ENCODE assay signal across 1 cellular context in genomic region chr3:197309528-197310361, GRCh38.
A peak's percentile ranks its signal among the peaks of the same experiment; 100 is the strongest.
TF ChIP-seq lines count a peak whose summit lies in the region.

No MANE protein-coding gene starts in this region.

TF ChIP-seq in SK-N-SH treated with all-trans-retinoic acid at 6 μM for 48 hours, 23 proteins besides CTCF, POLR2A, EP300 and RAD21 (continued from another document):
- TF ChIP-seq PATZ1 (CRISPR knock-in tag; IDR thresholded peaks at IDR 0.05; ENCODE audit: borderline replicate concordance) (0 out of 2 replicates have a peak, but pooled peaks have one; percentile 22), ZFP30 (CRISPR knock-in tag; IDR thresholded peaks at IDR 0.05) (no peak), ZNF70 (CRISPR knock-in tag; IDR thresholded peaks at IDR 0.05) (no peak), CSDC2 (CRISPR knock-in tag; IDR thresholded peaks at IDR 0.05) (peak; percentile 59; the same call in 1 of the 2 replicates)
